ENCODE assay signal across 30 cellular contexts in genomic region chr16:88828711-88829110, GRCh38. TPM values are rescaled to one million over a fixed set of nuclear protein-coding genes. Genes with fewer than 3 reads are reported as not detected.
"Had no signal": no experiment of that assay in that cellular context is flagged by ENCODE, and none has a peak within 500 bp of the region (broad histone marks: within the 10 kb centered on the region; RNA-seq: fewer than 3 reads in every experiment).

No MANE protein-coding gene starts in this region.

- H3K4me3 ChIP-seq: stomach, suprapubic skin, testis, thoracic aorta, thyroid gland, tibial artery, tibial nerve, transverse colon, upper lobe of left lung, upper lobe of right lung, uterus, vagina had no signal

- DNase-seq: stimulated activated CD4-positive, alpha-beta T cell treated with anti-CD3 and anti-CD28 coated beads, Interleukin-2, amount 100 ng/mL, for 48 hours; stimulated activated CD4-positive, alpha-beta T cell treated with anti-CD3 and anti-CD28 coated beads, Interleukin-4, amount 100 ng/mL, for 1 hour; stimulated activated CD4-positive, alpha-beta T cell treated with anti-CD3 and anti-CD28 coated beads, Interleukin-4, amount 100 ng/mL, for 24 hours; stimulated activated CD4-positive, alpha-beta T cell treated with anti-CD3 and anti-CD28 coated beads, Interleukin-4, amount 100 ng/mL, for 4 hours; stimulated activated CD8-positive, alpha-beta memory T cell treated with anti-CD3 and anti-CD28 coated beads, Interleukin-4, amount 100 ng/mL, for 48 hours; stimulated activated naive B cell treated with anti-CD40 and anti-IgM and Interleukin-4, amounts not matched to agents 10 μg/mL and 1 μg/mL and 100 μg/mL, for 72 hours; stimulated activated naive CD4-positive, alpha-beta T cell; stimulated activated naive CD4-positive, alpha-beta T cell treated with Interleukin-2 at 50 U/mL for 16 hours; stimulated activated naive CD8-positive, alpha-beta T cell treated with anti-CD3 and anti-CD28 coated beads, Interleukin-15, amount 100 ng/mL, for 72 hours; stimulated activated naive CD8-positive, alpha-beta T cell treated with anti-CD3 and anti-CD28 coated beads, Interleukin-15, Interleukin-2, amounts not matched to agents 100 U/mL and 50 U/mL, for 24 hours; stomach; testis; thyroid gland; tibial artery; transverse colon; trophoblast cell; upper lobe of right lung; uterus had no signal

- ATAC-seq: stimulated activated effector memory CD8-positive, alpha-beta T cell treated with anti-CD3 and anti-CD28 coated beads, Interleukin-12 subunit alpha, Interleukin-12 subunit beta, amount 100 ng/mL, for 72 hours; stimulated activated memory B cell treated with anti-CD40 and anti-IgM and Interleukin-4, amounts not matched to agents 10 μg/mL and 1 μg/mL and 100 μg/mL, for 72 hours; stimulated activated naive B cell treated with anti-CD40 and anti-IgM and Interleukin-4, amounts not matched to agents 10 μg/mL and 1 μg/mL and 100 μg/mL, for 72 hours; stimulated activated naive CD8-positive, alpha-beta T cell treated with anti-CD3 and anti-CD28 coated beads, Interleukin-15, amount 100 ng/mL, for 72 hours; stimulated activated naive CD8-positive, alpha-beta T cell treated with anti-CD3 and anti-CD28 coated beads, Interleukin-15, Interleukin-2, amounts not matched to agents 100 U/mL and 50 U/mL, for 24 hours; upper lobe of right lung had no signal

- H3K27ac Mint-ChIP-seq: stimulated activated effector memory CD8-positive, alpha-beta T cell treated with anti-CD3 and anti-CD28 coated beads, Interleukin-12 subunit alpha, Interleukin-12 subunit beta, amount 100 ng/mL, for 72 hours; stimulated activated memory B cell treated with anti-CD40 and anti-IgM and Interleukin-4, amounts not matched to agents 10 μg/mL and 1 μg/mL and 100 μg/mL, for 72 hours; stimulated activated naive CD8-positive, alpha-beta T cell treated with anti-CD3 and anti-CD28 coated beads, Interleukin-15, amount 100 ng/mL, for 72 hours; stimulated activated naive CD8-positive, alpha-beta T cell treated with anti-CD3 and anti-CD28 coated beads, Interleukin-15, Interleukin-2, amounts not matched to agents 100 ng/mL and 50 ng/mL, for 24 hours; type B pancreatic cell had no signal

- H3K9me3 Mint-ChIP-seq: stimulated activated effector memory CD8-positive, alpha-beta T cell treated with anti-CD3 and anti-CD28 coated beads, Interleukin-12 subunit alpha, Interleukin-12 subunit beta, amount 100 ng/mL, for 72 hours; stimulated activated memory B cell treated with anti-CD40 and anti-IgM and Interleukin-4, amounts not matched to agents 10 μg/mL and 1 μg/mL and 100 μg/mL, for 72 hours; stimulated activated naive B cell treated with anti-CD40 and anti-IgM and Interleukin-4, amounts not matched to agents 10 μg/mL and 1 μg/mL and 100 μg/mL, for 72 hours; stimulated activated naive CD8-positive, alpha-beta T cell treated with anti-CD3 and anti-CD28 coated beads, Interleukin-15, amount 100 ng/mL, for 72 hours; stimulated activated naive CD8-positive, alpha-beta T cell treated with anti-CD3 and anti-CD28 coated beads, Interleukin-15, Interleukin-2, amounts not matched to agents 100 ng/mL and 50 ng/mL, for 24 hours; type B pancreatic cell had no signal

- H3K4me1 Mint-ChIP-seq: stimulated activated effector memory CD8-positive, alpha-beta T cell treated with anti-CD3 and anti-CD28 coated beads, Interleukin-12 subunit alpha, Interleukin-12 subunit beta, amount 100 ng/mL, for 72 hours; stimulated activated memory B cell treated with anti-CD40 and anti-IgM and Interleukin-4, amounts not matched to agents 10 μg/mL and 1 μg/mL and 100 μg/mL, for 72 hours; stimulated activated naive B cell treated with anti-CD40 and anti-IgM and Interleukin-4, amounts not matched to agents 10 μg/mL and 1 μg/mL and 100 μg/mL, for 72 hours; stimulated activated naive CD8-positive, alpha-beta T cell treated with anti-CD3 and anti-CD28 coated beads, Interleukin-15, amount 100 ng/mL, for 72 hours had no signal

- H3K9me3 ChIP-seq: stomach, suprapubic skin, testis, thoracic aorta, thyroid gland, tibial artery, tibial nerve, transverse colon, upper lobe of left lung, upper lobe of right lung, uterus, vagina had no signal

- H3K27ac ChIP-seq: suprapubic skin, testis, thoracic aorta, thyroid gland, tibial artery, tibial nerve, uterus, vagina had no signal

- H3K27me3 ChIP-seq: stomach, suprapubic skin, testis, thyroid gland, tibial artery, tibial nerve, transverse colon, upper lobe of left lung, upper lobe of right lung, uterus, vagina had no signal

- H3K36me3 Mint-ChIP-seq: stimulated activated effector memory CD8-positive, alpha-beta T cell treated with anti-CD3 and anti-CD28 coated beads, Interleukin-12 subunit alpha, Interleukin-12 subunit beta, amount 100 ng/mL, for 72 hours; type B pancreatic cell had no signal

- H3K4me3 Mint-ChIP-seq: stimulated activated effector memory CD8-positive, alpha-beta T cell treated with anti-CD3 and anti-CD28 coated beads, Interleukin-12 subunit alpha, Interleukin-12 subunit beta, amount 100 ng/mL, for 72 hours; stimulated activated memory B cell treated with anti-CD40 and anti-IgM and Interleukin-4, amounts not matched to agents 10 μg/mL and 1 μg/mL and 100 μg/mL, for 72 hours; stimulated activated naive B cell treated with anti-CD40 and anti-IgM and Interleukin-4, amounts not matched to agents 10 μg/mL and 1 μg/mL and 100 μg/mL, for 72 hours; stimulated activated naive CD8-positive, alpha-beta T cell treated with anti-CD3 and anti-CD28 coated beads, Interleukin-15, amount 100 ng/mL, for 72 hours; stimulated activated naive CD8-positive, alpha-beta T cell treated with anti-CD3 and anti-CD28 coated beads, Interleukin-15, Interleukin-2, amounts not matched to agents 100 ng/mL and 50 ng/mL, for 24 hours; type B pancreatic cell had no signal

- H3K36me3 ChIP-seq: thyroid gland, uterus had no signal

- H3K27me3 Mint-ChIP-seq: stimulated activated memory B cell treated with anti-CD40 and anti-IgM and Interleukin-4, amounts not matched to agents 10 μg/mL and 1 μg/mL and 100 μg/mL, for 72 hours; stimulated activated naive B cell treated with anti-CD40 and anti-IgM and Interleukin-4, amounts not matched to agents 10 μg/mL and 1 μg/mL and 100 μg/mL, for 72 hours; stimulated activated naive CD8-positive, alpha-beta T cell treated with anti-CD3 and anti-CD28 coated beads, Interleukin-15, amount 100 ng/mL, for 72 hours; stimulated activated naive CD8-positive, alpha-beta T cell treated with anti-CD3 and anti-CD28 coated beads, Interleukin-15, Interleukin-2, amounts not matched to agents 100 ng/mL and 50 ng/mL, for 24 hours; type B pancreatic cell had no signal

- H3K4me1 ChIP-seq: testis, thyroid gland, tibial artery, tibial nerve, upper lobe of right lung, uterus had no signal

RNA-seq across cellular contexts. Expression of gene PABPN1L, which starts 37.7 kb away (rescaled TPM):
- total RNA-seq: stomach, subcutaneous adipose tissue, suprapubic skin, thoracic aorta, thyroid gland, tibial nerve, transverse colon, upper lobe of right lung, ureter, urinary bladder, uterus, vagina had no signal
- polyA plus RNA-seq: urinary bladder had no signal
